Comparison of ENCODE assay signal across 10 cellular contexts in the genomic region with DNA sequence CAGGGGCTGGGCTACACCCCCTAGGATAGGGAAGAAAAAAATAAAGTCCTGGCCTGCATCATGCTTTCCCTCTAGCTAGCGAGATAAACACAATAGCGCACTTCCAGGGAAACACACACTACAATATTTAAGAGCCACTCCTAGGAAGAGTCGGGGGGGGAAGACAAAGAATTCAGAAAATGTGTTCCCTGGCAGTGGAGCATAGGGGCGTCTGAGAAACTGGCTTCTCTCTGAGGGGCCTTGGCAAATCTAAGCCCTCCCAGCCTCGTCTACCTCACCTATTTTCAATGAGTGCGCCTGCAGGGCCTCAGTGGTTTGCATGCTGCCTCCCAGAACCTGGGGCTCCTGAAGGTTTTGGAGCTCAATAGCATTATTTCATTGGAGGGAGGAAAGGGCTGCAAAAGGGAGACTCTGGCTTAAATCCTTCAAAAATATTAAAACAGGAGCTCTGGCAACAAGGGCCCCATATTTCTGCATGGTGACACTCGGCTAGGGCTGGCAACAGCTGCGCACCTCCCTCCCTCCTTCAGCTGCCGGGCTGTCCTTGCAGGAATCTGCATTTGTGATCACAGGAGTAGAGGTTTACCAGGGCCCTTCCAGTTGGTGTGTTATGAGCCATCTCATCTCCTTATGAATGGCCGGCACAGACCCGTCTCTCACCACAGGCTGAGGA. TPM values are rescaled to one million over a fixed set of nuclear protein-coding genes. Genes with fewer than 3 reads are reported as not detected.
DNase-seq lines count a peak whose midpoint lies in the region; ATAC-seq and TF ChIP-seq lines count a peak whose summit lies in the region.
"Had no signal": no experiment of that assay in that cellular context is flagged by ENCODE, and none has a peak within 500 bp of the region (broad histone marks: within the 10 kb centered on the region; RNA-seq: fewer than 3 reads in every experiment).

No MANE protein-coding gene starts in this region.

- no peak for ATAC-seq in naive thymus-derived CD8-positive, alpha-beta T cell
- ATAC-seq in HG02610 (IDR thresholded peaks at IDR 0.05; ENCODE audit: unreplicated experiment) = no peak

- H3K27me3 Mint-ChIP-seq in CD14-positive monocyte (ENCODE audit: low read depth in 3 of 3) (no peaks in the 10 kb centered on the region), HFFc6 (ENCODE audit: insufficient read depth) (peaks cover 2% of the 10 kb centered on the region), chondrocyte (ENCODE audit: low read depth) (no peaks in the 10 kb centered on the region)
- no peaks in the 10 kb centered on the region for H3K27me3 Mint-ChIP-seq in naive thymus-derived CD8-positive, alpha-beta T cell

- TF ChIP-seq CTCF in CD14-positive monocyte (IDR thresholded peaks at IDR 0.05) (no peak), HFFc6 (IDR thresholded peaks at IDR 0.05) (no peak), chondrocyte (IDR thresholded peaks at IDR 0.05) (no peak)

- H3K27ac Mint-ChIP-seq in CD14-positive monocyte (peak overlapping the region; percentile 83 to 93 (median 89)), HFFc6 (peak overlapping the region; percentile 62), chondrocyte (ENCODE audit: unreplicated experiment) (peak overlapping the region; percentile 41)
- peak overlapping the region in 9 of 10 donors; percentile 34 to 97 (median 78) for H3K27ac Mint-ChIP-seq in naive thymus-derived CD8-positive, alpha-beta T cell

- H3K9me3 Mint-ChIP-seq in CD14-positive monocyte = no peaks in the 10 kb centered on the region
- peaks cover 14% of the 10 kb centered on the region for H3K9me3 Mint-ChIP-seq in HFFc6
- peaks cover 12% of the 10 kb centered on the region for H3K9me3 Mint-ChIP-seq in chondrocyte (ENCODE audit: low read depth)
- no peaks in the 10 kb centered on the region for H3K9me3 Mint-ChIP-seq in naive thymus-derived CD8-positive, alpha-beta T cell

- H3K36me3 Mint-ChIP-seq in CD14-positive monocyte (peaks cover 19 to 42% of the 10 kb centered on the region in 2 donors), HFFc6 (ENCODE audit: low read depth) (peaks cover 24% of the 10 kb centered on the region), chondrocyte (ENCODE audit: low read depth) (peaks cover 6% of the 10 kb centered on the region)
- peaks cover 3 to 25% (median 12%) of the 10 kb centered on the region in 3 donors for H3K36me3 Mint-ChIP-seq in naive thymus-derived CD8-positive, alpha-beta T cell
- H3K36me3 Mint-ChIP-seq: brain had no signal

- intact Hi-C loops in CD14-positive monocyte (cut with micrococcal nuclease) = no loop called here

- H3K4me1 Mint-ChIP-seq in CD14-positive monocyte (peaks cover 83% of the 10 kb centered on the region), HFFc6 (ENCODE audit: low read depth) (peaks cover 54% of the 10 kb centered on the region), chondrocyte (ENCODE audit: low read depth) (peaks cover 46% of the 10 kb centered on the region)
- H3K4me1 Mint-ChIP-seq in naive thymus-derived CD8-positive, alpha-beta T cell = peaks cover 46 to 89% (median 83%) of the 10 kb centered on the region in 4 donors

- DNase-seq in CD14-positive monocyte (ENCODE audit: low spot score) (no peak), HFFc6 (no peak), chondrocyte (ENCODE audit: low spot score) (no peak), KG1 (lab: John Stamatoyannopoulos, UW) (no peak), NCI-H82 treated with DMSO at 0.1 percent for 48 hours (lab: John Stamatoyannopoulos, UW; ENCODE audit: unreplicated experiment) (no peak)
- no peak for DNase-seq in naive thymus-derived CD8-positive, alpha-beta T cell
- DNase-seq in activated CD8-positive, alpha-beta memory T cell treated with anti-CD3 and anti-CD28 coated beads for 24 hours = no peak
- DNase-seq: stimulated activated naive CD4-positive, alpha-beta T cell had no signal

- POLR2A ChIA-PET in naive thymus-derived CD8-positive, alpha-beta T cell (lab: Charles Lee) = interaction anchor here (1.0 to 4.1 kb wide), 2 partner anchors 9 to 14 kb away, joined by 3 to 31 read pairs; a partner anchor contains a TSS

- H3K4me3 Mint-ChIP-seq in CD14-positive monocyte (no peak overlapping the region), HFFc6 (no peak overlapping the region), chondrocyte (ENCODE audit: unreplicated experiment) (no peak overlapping the region)
- peak overlapping the region in 1 of 10 donors; percentile 62 for H3K4me3 Mint-ChIP-seq in naive thymus-derived CD8-positive, alpha-beta T cell
- H3K4me3 Mint-ChIP-seq: brain had no signal

RNA-seq across cellular contexts. Expression of a gene that starts 10.8 kb away (rescaled TPM):
- polyA plus RNA-seq in CD14-positive monocyte = 100 to 1,000 TPM; 134 to 174 TPM
- total RNA-seq in HFFc6 (2021; fragmentation: NEBNext Ultra II Directional; extraction: Animal tissue kit (Norgen Biotek cat#: 25700)) = 100 to 1,000 TPM; 253 to 361 (median 336) TPM
- 98.0 to 139 TPM (median 133 TPM) in 3 replicates for total RNA-seq in chondrocyte
- total RNA-seq in naive thymus-derived CD8-positive, alpha-beta T cell = 100 to 1,000 TPM; 199 to 225 TPM
- polyA plus RNA-seq in naive thymus-derived CD8-positive, alpha-beta T cell = 100 to 1,000 TPM; 199 to 294 (median 265) TPM
